9 cellular contexts compared by ENCODE assay signal in the genomic region with DNA sequence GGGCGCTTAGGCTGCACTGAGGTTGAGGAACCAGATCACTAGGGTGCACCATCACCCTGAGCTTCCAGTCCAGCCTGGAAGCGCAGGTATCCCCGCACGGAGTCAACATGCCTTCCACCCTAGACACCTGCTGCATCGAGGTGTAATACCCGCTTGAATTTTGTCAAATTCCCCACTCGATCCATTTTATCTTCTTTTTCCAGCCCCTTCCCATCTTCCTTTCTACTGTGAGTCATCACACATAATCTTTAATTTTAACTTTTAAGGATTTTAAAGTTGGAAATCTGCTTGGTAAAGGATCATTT. TPM values are rescaled to one million over a fixed set of nuclear protein-coding genes. Genes with fewer than 3 reads are reported as not detected.
DNase-seq lines count a peak whose midpoint lies in the region; ATAC-seq, FAIRE-seq and TF ChIP-seq lines count a peak whose summit lies in the region.
"Had no signal": no experiment of that assay in that cellular context is flagged by ENCODE, and none has a peak within 500 bp of the region (broad histone marks: within the 10 kb centered on the region; RNA-seq: fewer than 3 reads in every experiment).

No MANE protein-coding gene starts in this region.

- H3K4me3 ChIP-seq in SK-N-SH (ENCODE audit: low read depth in 2 of 2, low read length in 1 of 2) = peak overlapping the region; percentile 76 to 99
- H3K4me3 ChIP-seq in kidney (ENCODE audit: low read length in 2 of 2) = peak overlapping the region; percentile 85 to 98
- peak overlapping the region; percentile 12 to 64 (median 52) for H3K4me3 ChIP-seq in thyroid gland (replicated peaks in 1 of 3)

- H3K4me1 ChIP-seq in SK-N-SH (ENCODE audit: control insufficient read depth in 1 of 2, insufficient read depth in 2 of 2, low read depth in 1 of 2, low read length in 1 of 2) (peaks cover 0 to 5% of the 10 kb centered on the region in 2 experiments; a peak in 3 of 4 replicates), kidney (ENCODE audit: control insufficient read depth in 1 of 2, insufficient read depth in 1 of 2, low read depth in 1 of 2, low read length in 2 of 2) (peaks cover 0 to 3% of the 10 kb centered on the region in 2 donors), thyroid gland (peaks cover 0 to 6% of the 10 kb centered on the region in 2 donors)

- no peaks in the 10 kb centered on the region for H3K9me3 Mint-ChIP-seq in activated CD8-positive, alpha-beta T cell treated with anti-CD3 and anti-CD28 coated beads for 36 hours

- DNase-seq in SK-N-SH (no peak), kidney (no peak), thyroid gland (no peak), NCI-H2171 (lab: John Stamatoyannopoulos, UW) (no peak), GOT3 (lab: John Stamatoyannopoulos, UW) (no peak)
- DNase-seq in activated CD8-positive, alpha-beta T cell treated with anti-CD3 and anti-CD28 coated beads for 36 hours = no peak

- peaks cover 11% of the 10 kb centered on the region for H3K4me1 Mint-ChIP-seq in activated CD8-positive, alpha-beta T cell treated with anti-CD3 and anti-CD28 coated beads for 36 hours (ENCODE audit: low read depth)

- 0 out of 2 replicates have a peak, but pooled peaks have one; percentile 13 for TF ChIP-seq CTCF in SK-N-SH (IDR thresholded peaks at IDR 0.05)
- no peak for TF ChIP-seq CTCF in activated CD8-positive, alpha-beta T cell treated with anti-CD3 and anti-CD28 coated beads for 36 hours (IDR thresholded peaks at IDR 0.05)
- TF ChIP-seq CTCF in kidney (IDR thresholded peaks at IDR 0.05; ENCODE audit: borderline replicate concordance, extremely low read depth, insufficient read depth) = no peak
- no peak for TF ChIP-seq CTCF in thyroid gland (IDR thresholded peaks at IDR 0.05)

- ATAC-seq in SK-N-SH treated with all-trans-retinoic acid at 6 μM for 48 hours (no peak), HG03025 (IDR thresholded peaks at IDR 0.05; ENCODE audit: low FRiP score, unreplicated experiment) (peak; percentile 43)
- ATAC-seq in activated CD8-positive, alpha-beta T cell treated with anti-CD3 and anti-CD28 coated beads for 36 hours = peak; percentile 13

- peak overlapping the region; percentile 98 for H2AFZ ChIP-seq in SK-N-SH (ENCODE audit: low read depth)

- no peaks in the 10 kb centered on the region for H3K9me3 ChIP-seq in SK-N-SH
- H3K9me3 ChIP-seq in kidney (ENCODE audit: control insufficient read depth in 1 of 2, low read length in 2 of 2) = no peaks in the 10 kb centered on the region
- H3K9me3 ChIP-seq in thyroid gland = no peaks in the 10 kb centered on the region

- H3K9ac ChIP-seq in SK-N-SH = peak overlapping the region; percentile 97
- peak overlapping the region in 1 of 2 donors; percentile 3 for H3K9ac ChIP-seq in kidney (ENCODE audit: low read length in 2 of 2)

- CTCF ChIA-PET in SK-N-SH (lab: Yijun Ruan, JAX) = interaction anchor here (1.1 to 1.5 kb wide), 2 partner anchors 84 to 98 kb away, joined by 3 to 6 read pairs; partner anchors contain the start of genes ABHD18 and MFSD8
- CTCF ChIA-PET in activated CD8-positive, alpha-beta T cell treated with anti-CD3 and anti-CD28 coated beads for 36 hours (lab: Charles Lee) = interaction anchor here (1.1 kb wide), 1 partner anchor 18 kb away, joined by 3 read pairs; no protein-coding TSS in a partner anchor

- intact Hi-C loops in activated CD8-positive, alpha-beta T cell treated with anti-CD3 and anti-CD28 coated beads for 36 hours (cut with micrococcal nuclease) = loop anchor here (2.0 to 5.0 kb wide), 2 partner anchors 83 to 99 kb away; partner anchors contain the start of genes ABHD18, HSPA4L and MFSD8
- intact Hi-C loops in kidney (cut with DNase I) = no loop called here
- intact Hi-C loops in thyroid gland (cut with DNase I) = no loop called here

- peaks cover 63% of the 10 kb centered on the region for H3K79me2 ChIP-seq in SK-N-SH (ENCODE audit: insufficient read depth)

- H3K4me2 ChIP-seq in SK-N-SH = peak overlapping the region; percentile 81

- TF ChIP-seq EP300 in SK-N-SH (IDR thresholded peaks at IDR 0.05; ENCODE audit: borderline replicate concordance in 1 of 2, low read depth in 1 of 2, low read length in 1 of 2) = no peak

- POLR2A ChIA-PET in SK-N-SH (lab: Yijun Ruan, JAX) = interaction anchor here (0.8 to 1.6 kb wide), 5 partner anchors 9 to 179 kb away, joined by 3 to 12 read pairs (median 5); partner anchors contain the start of genes ABHD18, HSPA4L, LARP1B and MFSD8
- POLR2A ChIA-PET in activated CD8-positive, alpha-beta T cell treated with anti-CD3 and anti-CD28 coated beads for 36 hours (lab: Charles Lee) = interaction anchor here (0.6 to 3.0 kb wide), 9 partner anchors 9 to 179 kb away, joined by 3 to 17 read pairs (median 4); partner anchors contain the start of genes ABHD18, LARP1B and MFSD8

- no peaks in the 10 kb centered on the region for H4K20me1 ChIP-seq in SK-N-SH (ENCODE audit: insufficient read depth)

- H3K27me3 ChIP-seq in SK-N-SH (ENCODE audit: insufficient read depth) = no peaks in the 10 kb centered on the region
- no peaks in the 10 kb centered on the region for H3K27me3 ChIP-seq in thyroid gland

- peak overlapping the region; percentile 98 for H3K4me3 Mint-ChIP-seq in activated CD8-positive, alpha-beta T cell treated with anti-CD3 and anti-CD28 coated beads for 36 hours

- no peak for FAIRE-seq in kidney (lab: Jason Lieb, UNC)
- FAIRE-seq: endometrium had no signal

- H3K9me2 ChIP-seq in SK-N-SH = no peaks in the 10 kb centered on the region

- H3K27me3 Mint-ChIP-seq in activated CD8-positive, alpha-beta T cell treated with anti-CD3 and anti-CD28 coated beads for 36 hours = no peaks in the 10 kb centered on the region

- peak; percentile 49 for TF ChIP-seq RAD21 in SK-N-SH (IDR thresholded peaks at IDR 0.05; ENCODE audit: low read length)

- H3K27ac ChIP-seq in SK-N-SH (ENCODE audit: low read depth in 2 of 2, low read length in 1 of 2) = peak overlapping the region; percentile 70 to 83; a peak in 3 of 4 replicates
- no peak overlapping the region for H3K27ac ChIP-seq in kidney (ENCODE audit: low read depth in 2 of 2, low read length in 2 of 2)
- no peak overlapping the region for H3K27ac ChIP-seq in thyroid gland

- no peaks in the 10 kb centered on the region for H3F3A ChIP-seq in SK-N-SH (replicated peaks; ENCODE audit: insufficient read depth)

- H3K27ac Mint-ChIP-seq in activated CD8-positive, alpha-beta T cell treated with anti-CD3 and anti-CD28 coated beads for 36 hours = peak overlapping the region; percentile 98

- WGBS in SK-N-SH (ENCODE audit: low lambda C conversion rate) = 5% methylated on average over 4 of the region's 7 CpGs
- WGBS in thyroid gland, 2 donors = 0 to 2% methylated on average over 6 to 7 of the region's 7 CpGs

- H3K36me3 Mint-ChIP-seq in activated CD8-positive, alpha-beta T cell treated with anti-CD3 and anti-CD28 coated beads for 36 hours (ENCODE audit: low read depth) = peaks cover 37% of the 10 kb centered on the region

- no peak for TF ChIP-seq POLR2A in thyroid gland (IDR thresholded peaks at IDR 0.05)

- H3K36me3 ChIP-seq in SK-N-SH (replicated peaks in 1 of 2; ENCODE audit: control insufficient read depth in 1 of 2, insufficient read depth in 2 of 2, low read length in 1 of 2) (peaks cover 15 to 19% of the 10 kb centered on the region in 2 experiments), kidney (ENCODE audit: control insufficient read depth in 1 of 2, insufficient read depth in 2 of 2, low read length in 2 of 2) (no peaks in the 10 kb centered on the region), thyroid gland (no peaks in the 10 kb centered on the region)

TF ChIP-seq in SK-N-SH, 30 proteins besides CTCF, POLR2A, EP300 and RAD21:
- 0 out of 2 replicates have a peak, but pooled peaks have one; percentile 17 for TF ChIP-seq RCOR1 (IDR thresholded peaks at IDR 0.05; ENCODE audit: low read length)
- TF ChIP-seq TCF12 (IDR thresholded peaks at IDR 0.05) = no peak
- 0 out of 2 replicates have a peak, but pooled peaks have one; percentile 3 for TF ChIP-seq POLR2AphosphoS5 (IDR thresholded peaks at IDR 0.05; ENCODE audit: low read depth, low read length)
- TF ChIP-seq, protein P1, sequence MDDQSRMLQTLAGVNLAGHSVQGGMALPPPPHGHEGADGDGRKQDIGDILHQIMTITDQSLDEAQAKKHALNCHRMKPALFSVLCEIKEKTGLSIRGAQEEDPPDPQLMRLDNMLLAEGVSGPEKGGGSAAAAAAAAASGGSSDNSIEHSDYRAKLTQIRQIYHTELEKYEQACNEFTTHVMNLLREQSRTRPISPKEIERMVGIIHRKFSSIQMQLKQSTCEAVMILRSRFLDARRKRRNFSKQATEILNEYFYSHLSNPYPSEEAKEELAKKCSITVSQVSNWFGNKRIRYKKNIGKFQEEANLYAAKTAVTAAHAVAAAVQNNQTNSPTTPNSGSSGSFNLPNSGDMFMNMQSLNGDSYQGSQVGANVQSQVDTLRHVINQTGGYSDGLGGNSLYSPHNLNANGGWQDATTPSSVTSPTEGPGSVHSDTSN (IDR thresholded peaks at IDR 0.05) = no peak
- TF ChIP-seq RFX5 (IDR thresholded peaks at IDR 0.05; ENCODE audit: low read length) = no peak
- TF ChIP-seq YY1 (IDR thresholded peaks at IDR 0.05; ENCODE audit: low read depth) = no peak

TF ChIP-seq in SK-N-SH treated with all-trans-retinoic acid at 6 μM for 48 hours, 23 proteins besides CTCF, POLR2A, EP300 and RAD21:
- no peak for TF ChIP-seq TCF4 (CRISPR knock-in tag; IDR thresholded peaks at IDR 0.05; ENCODE audit: borderline replicate concordance)
- no peak for TF ChIP-seq ESRRG (CRISPR knock-in tag; IDR thresholded peaks at IDR 0.05)
- TF ChIP-seq ZC3H10 (CRISPR knock-in tag; IDR thresholded peaks at IDR 0.05) = no peak
- TF ChIP-seq PPARA (CRISPR knock-in tag; IDR thresholded peaks at IDR 0.05; ENCODE audit: borderline replicate concordance) = no peak
- no peak for TF ChIP-seq ZFP30 (CRISPR knock-in tag; IDR thresholded peaks at IDR 0.05)
- no peak for TF ChIP-seq TOX (CRISPR knock-in tag; IDR thresholded peaks at IDR 0.05; ENCODE audit: borderline replicate concordance)
- TF ChIP-seq ZFP3 (CRISPR knock-in tag; IDR thresholded peaks at IDR 0.05) = no peak
TF ChIP-seq in SK-N-SH treated with all-trans-retinoic acid at 6 μM for 48 hours: peak in this region for 0.

RNA-seq across cellular contexts. Expression of gene PLK4, which starts 0.8 kb away (rescaled TPM):
- 10.3 and 10.5 TPM in 2 replicates for polyA plus RNA-seq in SK-N-SH (2012; rRNA removed)
- 8.9 and 9.1 TPM in 2 replicates for polyA plus RNA-seq in SK-N-SH (2012; cell fraction: cytosol; rRNA removed)
- polyA plus RNA-seq in SK-N-SH (2012; cell fraction: nucleus; rRNA removed) = 12.2 and 24.4 TPM in 2 replicates
- 10 to 100 TPM; 42.0 to 45.1 TPM for total RNA-seq in activated CD8-positive, alpha-beta T cell treated with anti-CD3 and anti-CD28 coated beads for 36 hours
- total RNA-seq in kidney = 2.0 TPM
- 0.56 TPM for polyA plus RNA-seq in kidney (ENCODE audit: insufficient read depth, low read depth, low replicate concordance)
- total RNA-seq in thyroid gland = 1 to 10 TPM in 3 of 4 donors, under 1 TPM in 1; 0.94 to 4.2 (median 2.1) TPM

Comparison
In these comparisons a context has a peak if more than half of its experiments do, and no peak if none do; other contexts are left out.
1. H3K27ac ChIP-seq: peak in SK-N-SH (2 of 2); none in kidney (0 of 2) and thyroid gland (0 of 3).
2. RNA of gene PLK4, which starts 0.8 kb away (total RNA-seq): 42.0 to 45.1 TPM in activated CD8-positive, alpha-beta T cell treated with anti-CD3 and anti-CD28 coated beads for 36 hours; 0.94 to 4.2 TPM in thyroid gland and 2.0 TPM in kidney (single experiment); every median in the first group is over 4 times any median in the second.
3. Peak in every context shown above with its lines, with median percentiles within 50 percentile points of each other: H3K4me3 ChIP-seq.